Comparison of ENCODE assay signal across 20 cellular contexts in the genomic region with DNA sequence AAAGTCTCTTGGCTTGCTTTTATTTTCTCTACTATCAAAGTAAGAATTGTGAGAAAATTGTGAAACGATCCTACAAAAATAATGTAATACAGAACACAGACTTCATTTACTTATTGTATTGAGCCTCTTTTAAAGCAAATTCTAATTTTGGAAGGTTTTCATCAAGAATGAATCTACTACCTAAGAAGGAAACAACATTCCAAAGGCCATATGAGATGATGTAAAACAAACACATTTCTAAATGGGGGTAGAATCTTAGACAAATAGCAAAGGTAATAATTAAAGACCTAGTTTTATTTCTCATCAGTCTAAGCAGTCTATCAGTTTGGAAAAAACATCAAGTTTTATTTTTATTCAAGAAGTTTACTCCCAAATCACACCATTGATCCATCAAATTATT. TPM values are rescaled to one million over a fixed set of nuclear protein-coding genes. Genes with fewer than 3 reads are reported as not detected.
DNase-seq lines count a peak whose midpoint lies in the region; ATAC-seq and TF ChIP-seq lines count a peak whose summit lies in the region.
"Had no signal": no experiment of that assay in that cellular context is flagged by ENCODE, and none has a peak within 500 bp of the region (broad histone marks: within the 10 kb centered on the region; RNA-seq: fewer than 3 reads in every experiment).

No MANE protein-coding gene starts in this region.

- peaks cover 76% of the 10 kb centered on the region for H3K36me3 Mint-ChIP-seq in osteocyte (ENCODE audit: unreplicated experiment)
- H3K36me3 Mint-ChIP-seq: CD4-positive, alpha-beta memory T cell had no signal

- peak overlapping the region; percentile 93 for H3K27ac Mint-ChIP-seq in osteocyte (ENCODE audit: unreplicated experiment)
- H3K27ac Mint-ChIP-seq: CD4-positive, alpha-beta memory T cell had no signal

- TF ChIP-seq CTCF in RWPE2 (IDR thresholded peaks at IDR 0.05; ENCODE audit: poor library complexity, severe bottlenecking) (no peak), hepatocyte (IDR thresholded peaks at IDR 0.05; ENCODE audit: poor library complexity) (no peak), osteocyte (IDR thresholded peaks at IDR 0.05) (no peak)

- H3K27me3 ChIP-seq in RWPE2 (ENCODE audit: insufficient read depth, poor library complexity, severe bottlenecking) (no peaks in the 10 kb centered on the region), hepatocyte (no peaks in the 10 kb centered on the region)
- H3K27me3 ChIP-seq: BLaER1 treated with 17β-estradiol and CSF1 and Interleukin-3, amounts not matched to agents 10 nM and 100 nM had no signal

- no peaks in the 10 kb centered on the region for H3K9me3 Mint-ChIP-seq in osteocyte (ENCODE audit: unreplicated experiment)

- H3K79me2 ChIP-seq in hepatocyte = peaks cover 11% of the 10 kb centered on the region

- H3K9me2 ChIP-seq in hepatocyte (replicated peaks; ENCODE audit: insufficient read depth) = no peaks in the 10 kb centered on the region

- H3K4me2 ChIP-seq in hepatocyte = peak overlapping the region; percentile 14
- H3K4me2 ChIP-seq: BLaER1 treated with 17β-estradiol and CSF1 and Interleukin-3, amounts not matched to agents 10 nM and 100 nM had no signal

- H3K4me1 ChIP-seq in RWPE2 (ENCODE audit: insufficient read depth, poor library complexity, severe bottlenecking) (peaks cover 15% of the 10 kb centered on the region), hepatocyte (ENCODE audit: insufficient read depth) (peaks cover 51% of the 10 kb centered on the region)

- ATAC-seq in RWPE2 (ENCODE audit: low read depth) (no peak), GM21526 (IDR thresholded peaks at IDR 0.05; ENCODE audit: low FRiP score, unreplicated experiment) (no peak), HG03469 (IDR thresholded peaks at IDR 0.05; ENCODE audit: unreplicated experiment) (no peak), GM18868 (IDR thresholded peaks at IDR 0.05; ENCODE audit: unreplicated experiment) (no peak)

- H3K27me3 Mint-ChIP-seq in osteocyte (ENCODE audit: unreplicated experiment) = no peaks in the 10 kb centered on the region

- no peak for DNase-seq in RWPE2 (ENCODE audit: low spot score)
- no peak for DNase-seq in hepatocyte (ENCODE audit: low spot score)
- DNase-seq in osteocyte (ENCODE audit: extremely low spot score, unreplicated experiment) = no peak
- no peak for DNase-seq in NCI-H345 treated with DMSO at 0.1 percent for 48 hours (lab: John Stamatoyannopoulos, UW; ENCODE audit: unreplicated experiment)
- DNase-seq: Calu3; CD4-positive, alpha-beta memory T cell; H7; KG1; NCI-H1092; NCI-H1436; NCI-H2029; NCI-H345; NCI-H526 treated with DMSO at 0.1 percent for 48 hours; OCI-M1; Right ventricle myocardium superior had no signal

- H3K9me3 ChIP-seq in RWPE2 (ENCODE audit: severe bottlenecking) (no peaks in the 10 kb centered on the region), hepatocyte (ENCODE audit: low read depth) (no peaks in the 10 kb centered on the region)
- H3K9me3 ChIP-seq: BLaER1 treated with 17β-estradiol and CSF1 and Interleukin-3, amounts not matched to agents 10 nM and 100 nM had no signal

- H3K36me3 ChIP-seq in RWPE2 (ENCODE audit: low read depth) = peaks cover 91% of the 10 kb centered on the region
- H3K36me3 ChIP-seq in hepatocyte (replicated peaks; ENCODE audit: insufficient read depth, low read depth) = no peaks in the 10 kb centered on the region

- no peak overlapping the region for H3K4me3 ChIP-seq in RWPE2 (ENCODE audit: severe bottlenecking)
- no peak overlapping the region for H3K4me3 ChIP-seq in hepatocyte
- H3K4me3 ChIP-seq: BLaER1 treated with 17β-estradiol and CSF1 and Interleukin-3, amounts not matched to agents 10 nM and 100 nM had no signal

- H4K20me1 ChIP-seq in hepatocyte (ENCODE audit: insufficient read depth, poor library complexity, severe bottlenecking) = no peaks in the 10 kb centered on the region

- peak overlapping the region; percentile 81 for H3K27ac ChIP-seq in RWPE2 (ENCODE audit: poor library complexity, severe bottlenecking)
- peak overlapping the region; percentile 75 for H3K27ac ChIP-seq in hepatocyte
- H3K27ac ChIP-seq: BLaER1 treated with 17β-estradiol and CSF1 and Interleukin-3, amounts not matched to agents 10 nM and 100 nM; HL-60 had no signal

- 94% methylated on average over 1 of the region's 1 CpG for WGBS in hepatocyte (ENCODE audit: low lambda C conversion rate, missing lambda C conversion rate)

- no peak overlapping the region for H2AFZ ChIP-seq in hepatocyte

- peaks cover 93% of the 10 kb centered on the region for H3K4me1 Mint-ChIP-seq in osteocyte (ENCODE audit: unreplicated experiment)
- H3K4me1 Mint-ChIP-seq: CD4-positive, alpha-beta memory T cell had no signal

- H3K4me3 Mint-ChIP-seq in osteocyte (ENCODE audit: unreplicated experiment) = peak overlapping the region; percentile 18
- H3K4me3 Mint-ChIP-seq: CD4-positive, alpha-beta memory T cell had no signal

RNA-seq across cellular contexts. Expression of gene FN1, which starts 20.6 kb away (rescaled TPM):
- total RNA-seq in hepatocyte (2,129 and 3,020 TPM in 2 replicates), osteocyte (16,854 and 18,487 TPM in 2 replicates)
- polyA plus RNA-seq in hepatocyte = 1,572 and 1,650 TPM in 2 replicates
- total RNA-seq: CD4-positive, alpha-beta memory T cell had no signal
